Comparison of ENCODE assay signal across 20 cellular contexts in genomic region chr5:148791696-148792095, GRCh38. TPM values are rescaled to one million over a fixed set of nuclear protein-coding genes. Genes with fewer than 3 reads are reported as not detected.
DNase-seq lines count a peak whose midpoint lies in the region; ATAC-seq and TF ChIP-seq lines count a peak whose summit lies in the region.
"Had no signal": no experiment of that assay in that cellular context is flagged by ENCODE, and none has a peak within 500 bp of the region (broad histone marks: within the 10 kb centered on the region; RNA-seq: fewer than 3 reads in every experiment).

No MANE protein-coding gene starts in this region.

- peak overlapping the region in 6 of 11 experiments; percentile 31 to 85 (median 79); a peak in 10 of 22 replicates for H3K4me2 ChIP-seq in BLaER1 treated with 17β-estradiol and CSF1 and Interleukin-3, amounts not matched to agents 10 nM and 100 nM
- H3K4me2 ChIP-seq in OCI-LY3 (ENCODE audit: low read length) = peak overlapping the region; percentile 91

- H3K4me3 ChIP-seq in BLaER1 treated with 17β-estradiol and CSF1 and Interleukin-3, amounts not matched to agents 10 nM and 100 nM = no peak overlapping the region
- H3K4me3 ChIP-seq in OCI-LY3 (ENCODE audit: low read length) = peak overlapping the region; percentile 24; the same call in 1 of the 2 replicates
- H3K4me3 ChIP-seq: lung, ovary, right lobe of liver, stomach had no signal

- H3K9ac ChIP-seq in BLaER1 treated with 17β-estradiol and CSF1 and Interleukin-3, amounts not matched to agents 10 nM and 100 nM = no peak overlapping the region
- no peak overlapping the region for H3K9ac ChIP-seq in OCI-LY3 (ENCODE audit: low read length)

- no peaks in the 10 kb centered on the region for H3K79me2 ChIP-seq in OCI-LY3 (ENCODE audit: low read length)

- H3K27ac ChIP-seq in BLaER1 treated with 17β-estradiol and CSF1 and Interleukin-3, amounts not matched to agents 10 nM and 100 nM = peak overlapping the region in 6 of 11 experiments; percentile 33 to 82 (median 52); a peak in 12 of 22 replicates
- H3K27ac ChIP-seq in OCI-LY3 (ENCODE audit: low read length) (no peak overlapping the region), epithelial cell of prostate (peak overlapping the region; percentile 96)
- H3K27ac ChIP-seq: ovary, right lobe of liver, stomach had no signal

- H3K9me3 ChIP-seq in BLaER1 treated with 17β-estradiol and CSF1 and Interleukin-3, amounts not matched to agents 10 nM and 100 nM (replicated peaks in 1 of 11) = no peaks in the 10 kb centered on the region
- H3K9me3 ChIP-seq in OCI-LY3 (ENCODE audit: insufficient read depth, low read length) = no peaks in the 10 kb centered on the region
- H3K9me3 ChIP-seq: ovary, right lobe of liver, stomach had no signal

- peak; percentile 81 for DNase-seq in epithelial cell of prostate (ENCODE audit: low read depth, low spot score)
- DNase-seq in NAMALWA (ENCODE audit: low spot score) = no peak
- DNase-seq in left cardiac atrium = no peak
- no peak for DNase-seq in hippocampal formation (lab: John Stamatoyannopoulos, UW)
- DNase-seq in NCI-H1694 (lab: John Stamatoyannopoulos, UW) = no peak
- DNase-seq: activated CD4-positive, alpha-beta T cell treated with anti-CD3 and anti-CD28 coated beads, Interleukin-2, amount 50 U/mL, for 1 hour; activated T-cell treated with anti-CD3 and anti-CD28 coated beads, Interleukin-2, amount 50 U/mL, for 4 hours; central memory CD4-positive, alpha-beta T cell; COR-L47; head of caudate nucleus; immature natural killer cell; NCI-H1436; NK-92 treated with Interleukin-12 subunit alpha and Interleukin-12 subunit beta, amount 100 ng/mL, for 24 hours; ovary; right lobe of liver; stomach had no signal

- no peak overlapping the region for H2AFZ ChIP-seq in OCI-LY3 (ENCODE audit: low read depth, low read length)

- H3K27me3 ChIP-seq in BLaER1 treated with 17β-estradiol and CSF1 and Interleukin-3, amounts not matched to agents 10 nM and 100 nM = no peaks in the 10 kb centered on the region
- peaks cover 58% of the 10 kb centered on the region for H3K27me3 ChIP-seq in OCI-LY3 (ENCODE audit: low read depth, low read length)
- H3K27me3 ChIP-seq: ovary, right lobe of liver, stomach had no signal

- intact Hi-C loops in left cardiac atrium (cut with DNase I) = no loop called here

- no peaks in the 10 kb centered on the region for H4K20me1 ChIP-seq in BLaER1 treated with 17β-estradiol and CSF1 and Interleukin-3, amounts not matched to agents 10 nM and 100 nM
- no peaks in the 10 kb centered on the region for H4K20me1 ChIP-seq in OCI-LY3 (ENCODE audit: insufficient read depth, low read length)

- H3K4me1 ChIP-seq in BLaER1 treated with 17β-estradiol and CSF1 and Interleukin-3, amounts not matched to agents 10 nM and 100 nM = peaks cover 38 to 62% (median 55%) of the 10 kb centered on the region in 10 experiments
- H3K4me1 ChIP-seq in OCI-LY3 (ENCODE audit: low read length) = peaks cover 56% of the 10 kb centered on the region
- H3K4me1 ChIP-seq: right lobe of liver, stomach had no signal

- TF ChIP-seq CTCF in OCI-LY3 (IDR thresholded peaks at IDR 0.05; ENCODE audit: low read depth, low read length) = no peak; the same call in 1 of the 2 replicates

- peak; percentile 1 for ATAC-seq in GM18867 (IDR thresholded peaks at IDR 0.05; ENCODE audit: unreplicated experiment)
- no peak for ATAC-seq in left cardiac atrium
- ATAC-seq: right lobe of liver had no signal

- H3K36me3 ChIP-seq in BLaER1 treated with 17β-estradiol and CSF1 and Interleukin-3, amounts not matched to agents 10 nM and 100 nM = no peaks in the 10 kb centered on the region
- no peaks in the 10 kb centered on the region for H3K36me3 ChIP-seq in OCI-LY3 (replicated peaks; ENCODE audit: low read depth, low read length)
- H3K36me3 ChIP-seq: ovary, right lobe of liver, stomach had no signal

RNA-seq across cellular contexts. Expression of gene ADRB2, which starts 34.7 kb away (rescaled TPM):
- total RNA-seq in left cardiac atrium = 1 to 10 TPM; 3.3 to 5.8 TPM
